1 cellular context compared by ENCODE assay signal in the genomic region with DNA sequence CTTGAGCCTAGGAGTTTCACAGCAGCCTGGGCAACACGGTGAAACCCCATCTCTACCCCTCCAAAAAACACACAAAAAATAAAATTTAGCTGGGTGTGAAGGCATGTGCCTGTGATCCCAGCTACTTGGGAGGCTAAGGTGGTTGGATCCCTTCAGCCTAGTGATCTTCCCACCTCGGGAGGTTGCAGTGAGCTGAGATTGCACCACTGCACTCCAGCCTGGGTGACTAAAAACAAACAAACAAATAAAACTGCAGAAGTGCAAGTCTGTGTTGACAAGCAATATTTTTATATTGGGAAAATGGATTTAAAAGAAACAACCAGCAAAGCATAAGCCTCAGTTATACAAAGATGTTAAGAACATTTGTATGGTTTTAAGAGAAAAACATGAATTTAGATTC.
TF ChIP-seq lines count a peak whose summit lies in the region.

No MANE protein-coding gene starts in this region.

TF ChIP-seq in HepG2, 621 proteins besides CTCF, POLR2A, EP300 and RAD21:
- TF ChIP-seq SALL2 (CRISPR knock-in tag; IDR thresholded peaks at IDR 0.05) (no peak), FOSL2 (CRISPR knock-in tag; IDR thresholded peaks at IDR 0.05) (0 out of 2 replicates have a peak, but pooled peaks have one; percentile 11)
